ENCODE assay signal across 8 cellular contexts in the genomic region with DNA sequence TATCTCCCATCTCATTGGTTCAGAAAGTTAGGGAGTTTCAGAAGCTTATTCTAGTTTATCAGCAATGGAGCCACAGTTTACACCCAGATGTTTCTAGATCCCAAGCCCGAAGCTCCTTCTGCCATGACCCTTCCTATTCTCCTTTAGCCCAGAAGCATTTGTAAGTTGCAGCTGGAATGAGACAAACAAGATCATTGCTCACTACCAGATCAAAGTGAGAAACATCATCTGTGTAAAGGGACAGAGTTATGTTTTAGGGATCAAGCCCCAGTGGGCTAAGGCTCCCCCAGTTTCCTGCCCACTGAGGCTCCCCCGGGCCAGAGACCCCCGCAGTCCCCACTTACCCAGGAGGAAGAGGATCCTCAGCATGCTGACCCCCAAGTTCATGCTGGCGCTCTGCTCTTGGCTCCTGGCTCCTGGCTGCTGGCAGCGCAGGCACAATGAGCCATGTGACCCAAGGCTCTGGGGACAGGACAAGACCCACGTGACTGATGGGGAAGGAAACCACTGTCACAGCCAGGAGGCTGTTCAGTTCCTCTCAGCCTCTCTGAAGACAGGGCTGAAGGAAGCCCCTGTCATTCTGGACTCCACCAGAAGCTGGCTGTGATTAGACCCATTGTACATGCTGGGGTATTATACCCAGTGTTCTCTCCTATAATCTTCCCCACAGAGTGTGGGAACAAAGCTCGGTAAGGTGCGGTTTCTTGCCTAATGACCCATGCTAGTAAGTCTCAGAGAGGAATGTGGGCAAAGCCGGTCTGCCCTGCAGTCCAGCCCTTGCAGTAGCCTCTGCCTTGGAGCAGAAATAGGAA.
DNase-seq lines count a peak whose midpoint lies in the region; ATAC-seq lines count a peak whose summit lies in the region.

Gene TMEM273 (minus strand): TSS at position 442 of the 812 bp plus-strand sequence. CDS start 55 bp downstream, at position 387.

- peak within 1 kb of the TSS; percentile 51 for H3K4me3 ChIP-seq in rectal smooth muscle tissue (ENCODE audit: low read length)

- no peak within 1 kb of the TSS for H3K27ac ChIP-seq in rectal smooth muscle tissue (ENCODE audit: low read depth, low read length)

- no peaks in the 10 kb centered on the region for H3K27me3 ChIP-seq in rectal smooth muscle tissue (ENCODE audit: control insufficient read depth, insufficient read depth, low read length)

- H3K9ac ChIP-seq in rectal smooth muscle tissue (ENCODE audit: low read length), result peak within 1 kb of the TSS; percentile 10

- H3K36me3 ChIP-seq in rectal smooth muscle tissue (ENCODE audit: control insufficient read depth, insufficient read depth, low read length), result no peaks in the 10 kb centered on the region

- no peaks in the 10 kb centered on the region for H3K4me1 ChIP-seq in rectal smooth muscle tissue (ENCODE audit: control insufficient read depth, insufficient read depth, low read length)

- ATAC-seq in GM18909 (IDR thresholded peaks at IDR 0.05; ENCODE audit: poor library complexity, unreplicated experiment) (peak; percentile 75), HG03135 (IDR thresholded peaks at IDR 0.05; ENCODE audit: unreplicated experiment) (peak; percentile 65)

- DNase-seq in AML-193 (lab: John Stamatoyannopoulos, UW) (peak; percentile 72 to 80), T-helper 22 cell (ENCODE audit: low read depth) (peak; percentile 37), globus pallidus (ENCODE audit: low spot score) (peak; percentile 94), NCI-H446 treated with DMSO at 0.1 percent for 48 hours (lab: John Stamatoyannopoulos, UW) (no peak), iPS-NIHi7 (ENCODE audit: extremely low spot score) (no peak)

Comparison
In these comparisons a context has a peak if more than half of its experiments do, and no peak if none do; other contexts are left out.
1. DNase-seq: peak in AML-193 (2 of 2), T-helper 22 cell (single experiment) and globus pallidus (single experiment); none in NCI-H446 treated with DMSO at 0.1 percent for 48 hours (single experiment) and iPS-NIHi7 (single experiment).